ENCODE assay signal across 24 cellular contexts in genomic region chr17:43845772-43846171, GRCh38. TPM values are rescaled to one million over a fixed set of nuclear protein-coding genes. Genes with fewer than 3 reads are reported as not detected.
DNase-seq lines count a peak whose midpoint lies in the region; ATAC-seq, FAIRE-seq and TF ChIP-seq lines count a peak whose summit lies in the region.
"Had no signal": no experiment of that assay in that cellular context is flagged by ENCODE, and none has a peak within 500 bp of the region (broad histone marks: within the 10 kb centered on the region; RNA-seq: fewer than 3 reads in every experiment).

No MANE protein-coding gene starts in this region.

- H2BK5ac ChIP-seq in neuronal stem cell (ENCODE audit: low read length) = no peak overlapping the region

- peaks cover 11% of the 10 kb centered on the region for H3K4me1 ChIP-seq in HepG2 (ENCODE audit: insufficient read depth, low read length)
- H3K4me1 ChIP-seq in right lobe of liver = peaks cover 0 to 12% (median 2%) of the 10 kb centered on the region in 4 donors
- H3K4me1 ChIP-seq in neuronal stem cell (ENCODE audit: control insufficient read depth in 2 of 2, insufficient read depth in 1 of 2, low read depth in 1 of 2, low read length in 2 of 2) = peaks cover 3 to 6% of the 10 kb centered on the region in 2 donors

- H3K18ac ChIP-seq in neuronal stem cell (ENCODE audit: low read length) = no peak overlapping the region

- H3K9ac ChIP-seq in HepG2 (ENCODE audit: insufficient read depth, low read depth, low read length) (no peak overlapping the region), neuronal stem cell (ENCODE audit: low read depth, low read length, poor library complexity) (no peak overlapping the region)
- H3K9ac ChIP-seq: BLaER1 treated with 17β-estradiol and CSF1 and Interleukin-3, amounts not matched to agents 10 nM and 100 nM had no signal

- H3K27ac ChIP-seq in HepG2 (ENCODE audit: extremely low read length, insufficient read depth, low read length) (no peak overlapping the region), right lobe of liver (no peak overlapping the region), neuronal stem cell (replicated peaks; ENCODE audit: low read length) (no peak overlapping the region)
- H3K27ac ChIP-seq: ascending aorta; BLaER1 treated with 17β-estradiol and CSF1 and Interleukin-3, amounts not matched to agents 10 nM and 100 nM; RWPE1; stomach had no signal

- no peak overlapping the region for H4K91ac ChIP-seq in neuronal stem cell (ENCODE audit: low read depth, low read length, poor library complexity)

- no peaks in the 10 kb centered on the region for H3K9me3 ChIP-seq in HepG2 (ENCODE audit: low read length)
- no peaks in the 10 kb centered on the region for H3K9me3 ChIP-seq in right lobe of liver
- no peaks in the 10 kb centered on the region for H3K9me3 ChIP-seq in neuronal stem cell (replicated peaks in 1 of 2; ENCODE audit: control insufficient read depth in 2 of 2, insufficient read depth in 1 of 2, low read depth in 1 of 2, low read length in 2 of 2)
- H3K9me3 ChIP-seq: ascending aorta; BLaER1 treated with 17β-estradiol and CSF1 and Interleukin-3, amounts not matched to agents 10 nM and 100 nM; MG63; stomach had no signal

- CTCF ChIA-PET in HepG2 (lab: Yijun Ruan, JAX; ENCODE audit: low intra/inter-chr PET ratio, low total read pairs) = interaction anchor here (1.2 to 2.7 kb wide), 4 partner anchors 55 to 151 kb away, joined by 4 to 31 read pairs (median 17); no protein-coding TSS in a partner anchor

- no peak overlapping the region for H2AK5ac ChIP-seq in neuronal stem cell (ENCODE audit: low read depth, low read length)

- H3K36me3 Mint-ChIP-seq in dendritic cell treated with granulocyte-macrophage colony-stimulating factor and Interleukin-4, amounts not matched to agents 40 ng/mL and 50 ng/mL, for 4 days (ENCODE audit: low read depth) = no peaks in the 10 kb centered on the region
- H3K36me3 Mint-ChIP-seq: activated naive CD8-positive, alpha-beta T cell; type B pancreatic cell had no signal

- no peak overlapping the region for H3K4ac ChIP-seq in neuronal stem cell (ENCODE audit: low read length)

- DNase-seq in HepG2 (ENCODE audit: low spot score) (no peak), right lobe of liver (no peak), neuronal stem cell (ENCODE audit: low spot score) (no peak), AG20443 (ENCODE audit: low spot score) (no peak), NCI-H748 (lab: John Stamatoyannopoulos, UW; ENCODE audit: unreplicated experiment) (no peak)

- WGBS in HepG2 (ENCODE audit: low lambda C conversion rate) = 6% methylated on average over 4 of the region's 4 CpGs
- 24% methylated on average over 4 of the region's 4 CpGs for WGBS in right lobe of liver (ENCODE audit: insufficient coverage, low coverage, low lambda C conversion rate, missing lambda C conversion rate)
- WGBS in neuronal stem cell (ENCODE audit: extremely low coverage in 2 of 2, insufficient read length in 2 of 2, insufficient replicate concordance in 1 of 2), 2 donors = no CpG with 5 or more reads among the region's 4 CpGs

- TF ChIP-seq POLR2A in HepG2 (IDR thresholded peaks at IDR 0.05; ENCODE audit: insufficient read depth in 1 of 2, low read depth in 2 of 2, low read length in 2 of 2) (no peak), right lobe of liver (IDR thresholded peaks at IDR 0.05) (no peak)

- no peak for TF ChIP-seq EP300 in HepG2 (IDR thresholded peaks at IDR 0.05; ENCODE audit: low read depth in 2 of 2, low read length in 2 of 2)
- no peak for TF ChIP-seq EP300 in HepG2 (CRISPR knock-in tag; IDR thresholded peaks at IDR 0.05; ENCODE audit: borderline replicate concordance)

- no peak overlapping the region for H2BK15ac ChIP-seq in neuronal stem cell (ENCODE audit: low read length)

- H4K8ac ChIP-seq in neuronal stem cell (ENCODE audit: low read depth, low read length) = no peak overlapping the region

- H3K23ac ChIP-seq in neuronal stem cell (ENCODE audit: low read depth, low read length, poor library complexity) = no peak overlapping the region

- no peak for FAIRE-seq in HepG2 (lab: Jason Lieb, UNC)
- FAIRE-seq: small intestine had no signal

- TF ChIP-seq CTCF in HepG2 (CRISPR knock-in tag; IDR thresholded peaks at IDR 0.05) = no peak
- no peak for TF ChIP-seq CTCF in right lobe of liver (IDR thresholded peaks at IDR 0.05)

- no peak overlapping the region for H3K4me3 ChIP-seq in HepG2 (replicated peaks in 1 of 3; ENCODE audit: insufficient read depth in 1 of 3, low read depth in 2 of 3, low read length in 3 of 3)
- no peak overlapping the region for H3K4me3 ChIP-seq in right lobe of liver
- H3K4me3 ChIP-seq in neuronal stem cell (ENCODE audit: low read length in 2 of 2) = no peak overlapping the region
- H3K4me3 ChIP-seq: ascending aorta; BLaER1 treated with 17β-estradiol and CSF1 and Interleukin-3, amounts not matched to agents 10 nM and 100 nM; MG63; stomach had no signal

- H3K27me3 ChIP-seq in HepG2 (ENCODE audit: control insufficient read depth in 1 of 2, insufficient read depth in 2 of 2, low read length in 2 of 2) (peaks cover 4 to 39% of the 10 kb centered on the region in 2 experiments), right lobe of liver (no peaks in the 10 kb centered on the region), neuronal stem cell (ENCODE audit: control insufficient read depth in 3 of 3, insufficient read depth in 3 of 3, low read depth in 1 of 3, low read length in 3 of 3) (peaks cover 0 to 11% (median 3%) of the 10 kb centered on the region in 3 experiments)
- H3K27me3 ChIP-seq: ascending aorta; BLaER1 treated with 17β-estradiol and CSF1 and Interleukin-3, amounts not matched to agents 10 nM and 100 nM had no signal

- H3K27ac Mint-ChIP-seq in dendritic cell treated with granulocyte-macrophage colony-stimulating factor and Interleukin-4, amounts not matched to agents 40 ng/mL and 50 ng/mL, for 4 days = peak overlapping the region; percentile 15
- H3K27ac Mint-ChIP-seq: activated CD4-positive, alpha-beta T cell treated with anti-CD3 and anti-CD28 coated beads for 36 hours; activated naive CD8-positive, alpha-beta T cell; T-helper 2 cell treated with Interferon-gamma antibody and Interleukin-4, amounts not matched to agents 5 μg/mL and 100 μg/mL, for 36 hours; type B pancreatic cell had no signal

- no peak overlapping the region for H3K14ac ChIP-seq in neuronal stem cell (ENCODE audit: low read length)

- no peaks in the 10 kb centered on the region for H3K79me1 ChIP-seq in neuronal stem cell (ENCODE audit: low read depth, low read length)

- no peak for TF ChIP-seq RAD21 in HepG2 (CRISPR knock-in tag; IDR thresholded peaks at IDR 0.05)

- H3K4me3 Mint-ChIP-seq in dendritic cell treated with granulocyte-macrophage colony-stimulating factor and Interleukin-4, amounts not matched to agents 40 ng/mL and 50 ng/mL, for 4 days = no peak overlapping the region
- H3K4me3 Mint-ChIP-seq: activated CD4-positive, alpha-beta T cell treated with anti-CD3 and anti-CD28 coated beads for 36 hours; activated naive CD8-positive, alpha-beta T cell; neural crest cell; T-helper 2 cell treated with Interferon-gamma antibody and Interleukin-4, amounts not matched to agents 5 μg/mL and 100 μg/mL, for 36 hours; type B pancreatic cell had no signal

- POLR2A ChIA-PET in HepG2 (lab: Yijun Ruan, JAX) = interaction anchor here (1.3 to 1.5 kb wide), 2 partner anchors 56 to 67 kb away, joined by 3 to 7 read pairs; partner anchors contain the start of gene DUSP3

- no peaks in the 10 kb centered on the region for H4K20me1 ChIP-seq in HepG2 (ENCODE audit: insufficient read depth, low read length)
- H4K20me1 ChIP-seq: BLaER1 treated with 17β-estradiol and CSF1 and Interleukin-3, amounts not matched to agents 10 nM and 100 nM had no signal

- in situ Hi-C loops in HepG2 (cut with HindIII; ENCODE audit: extremely low pct_ligation_motif_present, low pct_unique_long_range_greater_than_20kb) = loop anchor here (5.0 kb wide), 1 partner anchor 53 kb away; no protein-coding TSS in a partner anchor

- no peak overlapping the region for H2BK12ac ChIP-seq in neuronal stem cell (ENCODE audit: low read length)

- no peak overlapping the region for H2BK120ac ChIP-seq in neuronal stem cell (ENCODE audit: low read depth, low read length)

- H2AFZ ChIP-seq in HepG2 (ENCODE audit: low read length) (no peak overlapping the region), neuronal stem cell (ENCODE audit: low read length) (peak overlapping the region; percentile 68)

- H3K4me1 Mint-ChIP-seq in dendritic cell treated with granulocyte-macrophage colony-stimulating factor and Interleukin-4, amounts not matched to agents 40 ng/mL and 50 ng/mL, for 4 days (ENCODE audit: low read depth) = peaks cover 31% of the 10 kb centered on the region
- H3K4me1 Mint-ChIP-seq: activated CD4-positive, alpha-beta T cell treated with anti-CD3 and anti-CD28 coated beads for 36 hours had no signal

- peak overlapping the region; percentile 38; the same call in 1 of the 2 replicates for H3K4me2 ChIP-seq in HepG2 (ENCODE audit: low read depth, low read length)
- no peak overlapping the region for H3K4me2 ChIP-seq in neuronal stem cell (ENCODE audit: insufficient read depth, low read length, poor library complexity, severe bottlenecking)

- no peak for ATAC-seq in HepG2
- ATAC-seq in right lobe of liver = no peak
- ATAC-seq in GM21526 (IDR thresholded peaks at IDR 0.05; ENCODE audit: low FRiP score, unreplicated experiment) = no peak
- no peak for ATAC-seq in GM19023 (IDR thresholded peaks at IDR 0.05; ENCODE audit: unreplicated experiment)

- H3K79me2 ChIP-seq in HepG2 (ENCODE audit: insufficient read depth, low read length) = no peaks in the 10 kb centered on the region

- intact Hi-C loops in HepG2 (cut with micrococcal nuclease; ENCODE audit: unreplicated experiment) (loop anchor here (1.0 kb wide), 3 partner anchors 55 to 151 kb away; no protein-coding TSS in a partner anchor), right lobe of liver (cut with DNase I) (loop anchor here (10.0 kb wide), 3 partner anchors 61 to 151 kb away; partner anchors contain the start of gene CFAP97D1 (in 1 of the 2))
- intact Hi-C loops in dendritic cell treated with granulocyte-macrophage colony-stimulating factor and Interleukin-4, amounts not matched to agents 40 ng/mL and 50 ng/mL, for 4 days (cut with micrococcal nuclease) = loop anchor here (1.0 to 5.0 kb wide), 2 partner anchors 68 to 151 kb away; partner anchors contain the start of gene DUSP3

- H3K36me3 ChIP-seq in HepG2 (replicated peaks in 1 of 2; ENCODE audit: control insufficient read depth in 1 of 2, insufficient read depth in 2 of 2, low read length in 2 of 2) = no peaks in the 10 kb centered on the region
- no peaks in the 10 kb centered on the region for H3K36me3 ChIP-seq in right lobe of liver
- H3K36me3 ChIP-seq in neuronal stem cell (replicated peaks in 1 of 2; ENCODE audit: control insufficient read depth in 2 of 2, insufficient read depth in 2 of 2, low read length in 2 of 2) = no peaks in the 10 kb centered on the region
- H3K36me3 ChIP-seq: ascending aorta; BLaER1 treated with 17β-estradiol and CSF1 and Interleukin-3, amounts not matched to agents 10 nM and 100 nM; MG63; stomach had no signal

- H3K27me3 Mint-ChIP-seq in dendritic cell treated with granulocyte-macrophage colony-stimulating factor and Interleukin-4, amounts not matched to agents 40 ng/mL and 50 ng/mL, for 4 days = peaks cover 32% of the 10 kb centered on the region

- H3K9me3 Mint-ChIP-seq in dendritic cell treated with granulocyte-macrophage colony-stimulating factor and Interleukin-4, amounts not matched to agents 40 ng/mL and 50 ng/mL, for 4 days = no peaks in the 10 kb centered on the region
- H3K9me3 Mint-ChIP-seq: neural crest cell; T-helper 2 cell treated with Interferon-gamma antibody and Interleukin-4, amounts not matched to agents 5 μg/mL and 100 μg/mL, for 36 hours; type B pancreatic cell had no signal

- no TSS peak for BruUV-seq in HepG2 (replicated peaks; lab: Mats Ljungman, UMichigan)

RNA-seq across cellular contexts. Expression of gene CD300LG, which starts 1.2 kb away (rescaled TPM):
- total RNA-seq in HepG2 (2016; rRNA removed; fragmentation: Illumina TruSeq; extraction: Trizol) = not detected in 2 replicates
- total RNA-seq in HepG2 (2016; cell fraction: cytosol; rRNA removed; fragmentation: Illumina TruSeq; extraction: Trizol; ENCODE audit: low read depth) = not detected in 2 replicates
- not detected in 2 replicates for total RNA-seq in HepG2 (2016; cell fraction: insoluble cytoplasmic fraction; rRNA removed; fragmentation: Illumina TruSeq; extraction: Trizol)
- total RNA-seq in HepG2 (2016; cell fraction: membrane; rRNA removed; fragmentation: Illumina TruSeq; extraction: Trizol) = not detected in 2 replicates
- not detected in 2 replicates for total RNA-seq in HepG2 (2016; cell fraction: nucleus; rRNA removed; fragmentation: Illumina TruSeq; extraction: Trizol)
- polyA plus RNA-seq in HepG2 (2011; rRNA removed) = not detected in 2 replicates
- polyA plus RNA-seq in HepG2 (2011; cell fraction: cytosol; rRNA removed) = not detected in 2 replicates
- polyA plus RNA-seq in HepG2 (2011; cell fraction: nucleus; rRNA removed) = not detected in 2 replicates
- not detected in 2 replicates for polyA plus RNA-seq in HepG2 (2012)
- polyA plus RNA-seq in HepG2 (2016; cell fraction: cytosol; fragmentation: Illumina TruSeq; extraction: Trizol; ENCODE audit: low read depth) = not detected in 2 replicates
- polyA plus RNA-seq in HepG2 (2016; cell fraction: insoluble cytoplasmic fraction; fragmentation: Illumina TruSeq; extraction: Trizol; ENCODE audit: low read depth) = not detected in 2 replicates
- not detected in 2 replicates for polyA plus RNA-seq in HepG2 (2016; cell fraction: membrane; fragmentation: Illumina TruSeq; extraction: Trizol; ENCODE audit: low read depth)
- polyA plus RNA-seq in HepG2 (2016; cell fraction: nucleus; fragmentation: Illumina TruSeq; extraction: Trizol; ENCODE audit: insufficient read depth, low read depth) = not detected in 2 replicates
- polyA minus RNA-seq in HepG2 (2011; rRNA and poly(A)+ RNA removed; ENCODE audit: low replicate concordance) = not detected in 2 replicates
- not detected in 2 replicates for polyA minus RNA-seq in HepG2 (2011; cell fraction: cytosol; rRNA and poly(A)+ RNA removed)
- not detected in 2 replicates for polyA minus RNA-seq in HepG2 (2011; cell fraction: nucleus; rRNA and poly(A)+ RNA removed)
- total RNA-seq in right lobe of liver = under 1 TPM in 5 of 6 experiments, not detected in 1; 0.12 to 0.73 (median 0.55) TPM
- 0.04 TPM for polyA plus RNA-seq in neuronal stem cell (2013, experiment 1 of 2)
- polyA plus RNA-seq in neuronal stem cell (2013, experiment 2 of 2) = 0.03 TPM
- total RNA-seq: activated CD4-positive, alpha-beta T cell treated with anti-CD3 and anti-CD28 coated beads for 36 hours; dermis microvascular lymphatic vessel endothelial cell; endothelial cell of umbilical vein; lung microvascular endothelial cell; neural crest cell; pulmonary artery endothelial cell had no signal
- polyA plus RNA-seq: AG04450, endothelial cell of umbilical vein had no signal

RNA-seq across cellular contexts. Expression of gene MPP3, which starts 12.8 kb away (rescaled TPM):
- total RNA-seq in HepG2 (2016; rRNA removed; fragmentation: Illumina TruSeq; extraction: Trizol) = 0.83 and 0.91 TPM in 2 replicates
- 0.53 and 0.81 TPM in 2 replicates for total RNA-seq in HepG2 (2016; cell fraction: cytosol; rRNA removed; fragmentation: Illumina TruSeq; extraction: Trizol; ENCODE audit: low read depth)
- 0.37 and 1.2 TPM in 2 replicates for total RNA-seq in HepG2 (2016; cell fraction: insoluble cytoplasmic fraction; rRNA removed; fragmentation: Illumina TruSeq; extraction: Trizol)
- 0.62 and 0.65 TPM in 2 replicates for total RNA-seq in HepG2 (2016; cell fraction: membrane; rRNA removed; fragmentation: Illumina TruSeq; extraction: Trizol)
- 2.3 and 3.0 TPM in 2 replicates for total RNA-seq in HepG2 (2016; cell fraction: nucleus; rRNA removed; fragmentation: Illumina TruSeq; extraction: Trizol)
- polyA plus RNA-seq in HepG2 (2011; rRNA removed) = 1.8 and 2.4 TPM in 2 replicates
- polyA plus RNA-seq in HepG2 (2011; cell fraction: cytosol; rRNA removed) = 0.40 and 0.73 TPM in 2 replicates
- polyA plus RNA-seq in HepG2 (2011; cell fraction: nucleus; rRNA removed) = 8.8 and 12.8 TPM in 2 replicates
- 1.4 and 1.5 TPM in 2 replicates for polyA plus RNA-seq in HepG2 (2012)
- 0.20 and 0.42 TPM in 2 replicates for polyA plus RNA-seq in HepG2 (2016; cell fraction: cytosol; fragmentation: Illumina TruSeq; extraction: Trizol; ENCODE audit: low read depth)
- polyA plus RNA-seq in HepG2 (2016; cell fraction: insoluble cytoplasmic fraction; fragmentation: Illumina TruSeq; extraction: Trizol; ENCODE audit: low read depth) = 0.34 and 0.46 TPM in 2 replicates
- 0.26 and 0.42 TPM in 2 replicates for polyA plus RNA-seq in HepG2 (2016; cell fraction: membrane; fragmentation: Illumina TruSeq; extraction: Trizol; ENCODE audit: low read depth)
- 4.1 and 6.3 TPM in 2 replicates for polyA plus RNA-seq in HepG2 (2016; cell fraction: nucleus; fragmentation: Illumina TruSeq; extraction: Trizol; ENCODE audit: insufficient read depth, low read depth)
- polyA minus RNA-seq in HepG2 (2011; rRNA and poly(A)+ RNA removed; ENCODE audit: low replicate concordance) = 2.6 and 21.0 TPM in 2 replicates
- polyA minus RNA-seq in HepG2 (2011; cell fraction: cytosol; rRNA and poly(A)+ RNA removed) = 0.49 TPM in 1 of 2 replicates, not detected in the other
- polyA minus RNA-seq in HepG2 (2011; cell fraction: nucleus; rRNA and poly(A)+ RNA removed) = 3.4 and 4.4 TPM in 2 replicates
- total RNA-seq in right lobe of liver = 1 to 10 TPM; 1.3 to 2.5 (median 1.8) TPM
- 5.1 TPM for polyA plus RNA-seq in neuronal stem cell (2013, experiment 1 of 2)
- 5.9 TPM for polyA plus RNA-seq in neuronal stem cell (2013, experiment 2 of 2)
